8 cellular contexts compared by ENCODE assay signal in the genomic region with DNA sequence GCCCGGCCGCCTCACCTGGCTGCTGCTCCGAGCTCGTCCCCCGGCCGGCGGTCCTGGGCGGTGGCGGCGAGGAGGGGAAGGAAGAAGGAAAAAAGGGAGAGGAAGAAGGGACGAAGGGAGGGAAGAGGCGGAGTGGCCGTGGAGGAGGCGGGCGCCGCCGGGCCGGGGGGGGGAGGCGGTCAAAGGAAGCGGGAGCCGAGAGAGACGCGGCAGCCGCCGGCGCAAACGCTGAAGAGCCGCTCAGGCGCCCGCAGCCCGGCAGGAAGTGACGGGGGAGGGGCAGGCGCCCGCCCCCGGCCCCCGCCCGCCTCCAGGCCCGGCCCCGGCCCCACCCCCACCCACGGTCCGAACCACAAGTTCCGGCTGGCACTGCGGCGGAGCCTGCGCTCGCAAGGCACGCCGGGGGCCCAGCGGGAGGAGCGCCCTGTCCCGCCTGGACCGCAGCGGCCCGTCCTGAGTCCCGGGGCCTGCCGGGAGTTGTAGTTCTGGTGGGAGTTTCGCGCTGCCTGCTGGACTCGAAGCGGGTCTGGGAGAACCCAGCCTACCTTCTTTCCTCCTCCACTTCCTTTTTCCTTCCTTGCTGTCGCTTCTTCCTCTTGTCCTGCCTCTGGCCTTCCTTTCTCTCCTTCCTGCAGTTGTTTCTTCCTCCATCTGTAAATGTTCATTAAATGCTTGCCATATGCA. TPM values are rescaled to one million over a fixed set of nuclear protein-coding genes. Genes with fewer than 3 reads are reported as not detected.
DNase-seq lines count a peak whose midpoint lies in the region; ATAC-seq and TF ChIP-seq lines count a peak whose summit lies in the region.

A gene with protein sequence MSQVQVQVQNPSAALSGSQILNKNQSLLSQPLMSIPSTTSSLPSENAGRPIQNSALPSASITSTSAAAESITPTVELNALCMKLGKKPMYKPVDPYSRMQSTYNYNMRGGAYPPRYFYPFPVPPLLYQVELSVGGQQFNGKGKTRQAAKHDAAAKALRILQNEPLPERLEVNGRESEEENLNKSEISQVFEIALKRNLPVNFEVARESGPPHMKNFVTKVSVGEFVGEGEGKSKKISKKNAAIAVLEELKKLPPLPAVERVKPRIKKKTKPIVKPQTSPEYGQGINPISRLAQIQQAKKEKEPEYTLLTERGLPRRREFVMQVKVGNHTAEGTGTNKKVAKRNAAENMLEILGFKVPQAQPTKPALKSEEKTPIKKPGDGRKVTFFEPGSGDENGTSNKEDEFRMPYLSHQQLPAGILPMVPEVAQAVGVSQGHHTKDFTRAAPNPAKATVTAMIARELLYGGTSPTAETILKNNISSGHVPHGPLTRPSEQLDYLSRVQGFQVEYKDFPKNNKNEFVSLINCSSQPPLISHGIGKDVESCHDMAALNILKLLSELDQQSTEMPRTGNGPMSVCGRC (minus strand): TSS at position 234 of the 684 bp plus-strand sequence. CDS start 22,133 bp downstream, outside the sequence.

- TF ChIP-seq POLR2A in GM15510 (IDR thresholded peaks at IDR 0.05; ENCODE audit: borderline replicate concordance, extremely low read depth, insufficient read length) (peak; percentile 71), upper lobe of left lung (IDR thresholded peaks at IDR 0.05) (peak in 3 of 4 donors; percentile 38 to 83 (median 69))

- DNase-seq in NCI-H1694 treated with DMSO at 0.1 percent for 48 hours (lab: John Stamatoyannopoulos, UW) (peak; percentile 84), amniotic stem cell (lab: John Stamatoyannopoulos, UW) (peak; percentile 96), left cardiac atrium (peak; percentile 96), posterior vena cava (ENCODE audit: low spot score) (peak; percentile 98), upper lobe of left lung (peak; percentile 98)

- no peaks in the 10 kb centered on the region for H3K9me3 ChIP-seq in upper lobe of left lung

- peak within 1 kb of the TSS; percentile 98 for H3K4me3 Mint-ChIP-seq in T-helper 1 cell treated with Interleukin-12 subunit alpha and Interleukin-12 subunit beta and Interleukin-4 antibody, amounts not matched to agents 30 μg/mL and 1 μg/mL, for 36 hours

- no peaks in the 10 kb centered on the region for H3K36me3 ChIP-seq in upper lobe of left lung

- ATAC-seq in HG02884 (IDR thresholded peaks at IDR 0.05; ENCODE audit: unreplicated experiment), result peak; percentile 83
- ATAC-seq in left cardiac atrium, result peak; percentile 99
- peak; percentile 99 for ATAC-seq in upper lobe of left lung (ENCODE audit: low FRiP score in 2 of 2)

- H3K27ac Mint-ChIP-seq in T-helper 1 cell treated with Interleukin-12 subunit alpha and Interleukin-12 subunit beta and Interleukin-4 antibody, amounts not matched to agents 30 μg/mL and 1 μg/mL, for 36 hours, result peak within 1 kb of the TSS; percentile 91

- H3K27me3 Mint-ChIP-seq in T-helper 1 cell treated with Interleukin-12 subunit alpha and Interleukin-12 subunit beta and Interleukin-4 antibody, amounts not matched to agents 30 μg/mL and 1 μg/mL, for 36 hours (ENCODE audit: low read depth), result peaks cover 9% of the 10 kb centered on the region

- TF ChIP-seq CTCF in upper lobe of left lung (IDR thresholded peaks at IDR 0.05), result peak in 1 of 6 experiments; percentile 6

- intact Hi-C loops in left cardiac atrium (cut with DNase I) (no loop called here), posterior vena cava (cut with DNase I) (loop anchor here in 1 of 2 donors (10.0 kb wide), 1 partner anchor 53 kb away; no protein-coding TSS in a partner anchor)

- H3K27me3 ChIP-seq in upper lobe of left lung, result no peaks in the 10 kb centered on the region

- H3K4me3 ChIP-seq in upper lobe of left lung, result peak within 1 kb of the TSS; percentile 80 to 97 (median 90)

- H3K36me3 Mint-ChIP-seq in T-helper 1 cell treated with Interleukin-12 subunit alpha and Interleukin-12 subunit beta and Interleukin-4 antibody, amounts not matched to agents 30 μg/mL and 1 μg/mL, for 36 hours (ENCODE audit: low read depth), result peaks cover 13% of the 10 kb centered on the region

- peak in 1 of 4 donors; percentile 4 for TF ChIP-seq EP300 in upper lobe of left lung (IDR thresholded peaks at IDR 0.05)

- H3K9me3 Mint-ChIP-seq in T-helper 1 cell treated with Interleukin-12 subunit alpha and Interleukin-12 subunit beta and Interleukin-4 antibody, amounts not matched to agents 30 μg/mL and 1 μg/mL, for 36 hours, result no peaks in the 10 kb centered on the region

- H3K4me1 ChIP-seq in upper lobe of left lung, result peaks cover 18 to 26% (median 18%) of the 10 kb centered on the region in 4 donors

- peaks cover 28% of the 10 kb centered on the region for H3K4me1 Mint-ChIP-seq in T-helper 1 cell treated with Interleukin-12 subunit alpha and Interleukin-12 subunit beta and Interleukin-4 antibody, amounts not matched to agents 30 μg/mL and 1 μg/mL, for 36 hours (ENCODE audit: low read depth)

- peak within 1 kb of the TSS; percentile 95 to 98 (median 96) for H3K27ac ChIP-seq in upper lobe of left lung

- 0% methylated on average over 25 to 38 of the region's 61 CpGs for WGBS in upper lobe of left lung, 2 donors

RNA-seq across cellular contexts. Expression of the gene that starts here (rescaled TPM):
- total RNA-seq in left cardiac atrium (10 to 100 TPM; 48.7 to 61.8 TPM), posterior vena cava (10 to 100 TPM; 67.1 to 77.4 TPM), upper lobe of left lung (10 to 100 TPM; 69.1 to 97.7 (median 73.5) TPM)

Comparison
In these comparisons a context has a peak if more than half of its experiments do, and no peak if none do; other contexts are left out.
1. Peak in every context shown above with its lines: DNase-seq, ATAC-seq, H3K4me3 ChIP-seq and H3K27ac ChIP-seq.